In the genomic region with DNA sequence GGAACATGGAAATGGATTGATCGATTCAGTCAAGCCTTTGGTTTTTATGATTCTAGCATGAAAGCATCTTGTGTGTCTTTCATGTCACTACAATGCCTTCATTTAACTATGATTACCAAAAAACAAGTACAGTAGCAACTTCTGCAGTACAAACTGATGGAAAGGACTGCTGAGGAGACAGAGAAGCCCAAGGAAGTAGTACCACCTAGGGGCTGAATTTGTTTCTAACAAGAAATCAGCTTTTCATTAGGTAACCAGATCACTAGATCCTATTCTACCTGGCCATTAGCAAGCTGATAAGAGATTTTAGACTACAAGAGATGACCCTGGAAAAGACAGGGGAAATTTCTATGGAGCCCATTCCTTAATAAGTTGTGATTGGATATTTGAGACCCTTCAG, we compare ENCODE assay signal across 1 cellular context.
TF ChIP-seq lines count a peak whose summit lies in the region.

No MANE protein-coding gene starts in this region.

TF ChIP-seq in HCT116, 20 proteins besides CTCF, POLR2A, EP300 and RAD21 (continued from another document):
- TF ChIP-seq POLR2AphosphoS5 (IDR thresholded peaks at IDR 0.05; ENCODE audit: low read depth, low read length) (no peak), CEBPB (IDR thresholded peaks at IDR 0.05; ENCODE audit: low read depth) (no peak), EGR1 (IDR thresholded peaks at IDR 0.05; ENCODE audit: low read depth) (no peak), ELF1 (IDR thresholded peaks at IDR 0.05; ENCODE audit: borderline replicate concordance, low read depth) (no peak), JUND (IDR thresholded peaks at IDR 0.05) (no peak), FOSL1 (IDR thresholded peaks at IDR 0.05; ENCODE audit: low read depth) (no peak), YY1 (IDR thresholded peaks at IDR 0.05; ENCODE audit: extremely low read depth, insufficient replicate concordance, low read depth, low read length) (no peak), SP1 (IDR thresholded peaks at IDR 0.05; ENCODE audit: low read depth) (no peak), ZFX (IDR thresholded peaks at IDR 0.05) (no peak), CBX3 (IDR thresholded peaks at IDR 0.05; ENCODE audit: low read depth) (no peak)
- TF ChIP-seq, protein P1, sequence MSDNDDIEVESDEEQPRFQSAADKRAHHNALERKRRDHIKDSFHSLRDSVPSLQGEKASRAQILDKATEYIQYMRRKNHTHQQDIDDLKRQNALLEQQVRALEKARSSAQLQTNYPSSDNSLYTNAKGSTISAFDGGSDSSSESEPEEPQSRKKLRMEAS (IDR thresholded peaks at IDR 0.05) = no peak
- TF ChIP-seq, protein P2, sequence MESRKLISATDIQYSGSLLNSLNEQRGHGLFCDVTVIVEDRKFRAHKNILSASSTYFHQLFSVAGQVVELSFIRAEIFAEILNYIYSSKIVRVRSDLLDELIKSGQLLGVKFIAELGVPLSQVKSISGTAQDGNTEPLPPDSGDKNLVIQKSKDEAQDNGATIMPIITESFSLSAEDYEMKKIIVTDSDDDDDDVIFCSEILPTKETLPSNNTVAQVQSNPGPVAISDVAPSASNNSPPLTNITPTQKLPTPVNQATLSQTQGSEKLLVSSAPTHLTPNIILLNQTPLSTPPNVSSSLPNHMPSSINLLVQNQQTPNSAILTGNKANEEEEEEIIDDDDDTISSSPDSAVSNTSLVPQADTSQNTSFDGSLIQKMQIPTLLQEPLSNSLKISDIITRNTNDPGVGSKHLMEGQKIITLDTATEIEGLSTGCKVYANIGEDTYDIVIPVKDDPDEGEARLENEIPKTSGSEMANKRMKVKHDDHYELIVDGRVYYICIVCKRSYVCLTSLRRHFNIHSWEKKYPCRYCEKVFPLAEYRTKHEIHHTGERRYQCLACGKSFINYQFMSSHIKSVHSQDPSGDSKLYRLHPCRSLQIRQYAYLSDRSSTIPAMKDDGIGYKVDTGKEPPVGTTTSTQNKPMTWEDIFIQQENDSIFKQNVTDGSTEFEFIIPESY (IDR thresholded peaks at IDR 0.05; ENCODE audit: extremely low read depth, insufficient replicate concordance, low read length) = no peak
- TF ChIP-seq, protein P3, sequence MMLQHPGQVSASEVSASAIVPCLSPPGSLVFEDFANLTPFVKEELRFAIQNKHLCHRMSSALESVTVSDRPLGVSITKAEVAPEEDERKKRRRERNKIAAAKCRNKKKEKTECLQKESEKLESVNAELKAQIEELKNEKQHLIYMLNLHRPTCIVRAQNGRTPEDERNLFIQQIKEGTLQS (IDR thresholded peaks at IDR 0.05) = no peak
TF ChIP-seq in HCT116: peak in this region for 0.
